Comparison of ENCODE assay signal across 20 cellular contexts in genomic region chr21:44615466-44615865, GRCh38. TPM values are rescaled to one million over a fixed set of nuclear protein-coding genes. Genes with fewer than 3 reads are reported as not detected.
"Had no signal": no experiment of that assay in that cellular context is flagged by ENCODE, and none has a peak within 500 bp of the region (broad histone marks: within the 10 kb centered on the region; RNA-seq: fewer than 3 reads in every experiment).

No MANE protein-coding gene starts in this region.

- DNase-seq: Kasumi-1, MM.1S, NCI-H1436 treated with DMSO at 0.1 percent for 48 hours, NCI-H187 treated with DMSO at 0.1 percent for 48 hours, NCI-H2029 treated with DMSO at 0.1 percent for 48 hours, NCI-H226, NCI-H446, NCI-H510A, NCI-H774, PC-3, SHP77 treated with DMSO at 0.1 percent for 48 hours, SJCRH30 had no signal

- H3K4me3 ChIP-seq: K562, SJCRH30 had no signal

- H3K4me2 ChIP-seq: KMS-11 had no signal

- H3K27ac ChIP-seq: HL-60, KMS-11, SJCRH30 had no signal

- H3K36me3 ChIP-seq: SJCRH30 had no signal

- H3K27me3 ChIP-seq: SJCRH30 had no signal

- H3K36me3 Mint-ChIP-seq: IgD-negative memory B cell had no signal

- H3K9ac ChIP-seq: KMS-11 had no signal

- H3K4me1 ChIP-seq: SJCRH30 had no signal

- ATAC-seq: K562, Panc1, PC-3, Right ventricle myocardium inferior, SK-N-SH treated with all-trans-retinoic acid at 6 μM for 48 hours had no signal

- H3K4me3 Mint-ChIP-seq: IgD-negative memory B cell had no signal

RNA-seq across cellular contexts. Expression of gene KRTAP10-8, which starts 3.6 kb away (rescaled TPM):
- total RNA-seq: K562, M059J, PC-3, Right ventricle myocardium inferior, SJCRH30 had no signal
- polyA plus RNA-seq: IgD-negative memory B cell, K562 had no signal

RNA-seq across cellular contexts. Expression of gene KRTAP10-9, which starts 11.4 kb away (rescaled TPM):
- total RNA-seq: K562, M059J, PC-3, Right ventricle myocardium inferior, SJCRH30 had no signal
- polyA plus RNA-seq: IgD-negative memory B cell, K562 had no signal

RNA-seq across cellular contexts. Expression of gene KRTAP10-7, which starts 15.1 kb away (rescaled TPM):
- total RNA-seq: K562, M059J, PC-3, Right ventricle myocardium inferior, SJCRH30 had no signal
- polyA plus RNA-seq: IgD-negative memory B cell, K562 had no signal

RNA-seq across cellular contexts. Expression of gene KRTAP10-10, which starts 21.7 kb away (rescaled TPM):
- total RNA-seq: K562, M059J, PC-3, Right ventricle myocardium inferior, SJCRH30 had no signal
- polyA plus RNA-seq: IgD-negative memory B cell, K562 had no signal

RNA-seq across cellular contexts. Expression of gene KRTAP10-6, which starts 23.2 kb away (rescaled TPM):
- total RNA-seq: K562, M059J, PC-3, Right ventricle myocardium inferior, SJCRH30 had no signal
- polyA plus RNA-seq: IgD-negative memory B cell, K562 had no signal
